In genomic region chr2:52452201-52452600, GRCh38 we compare ENCODE assay signal across 24 cellular contexts.
"Had no signal": no experiment of that assay in that cellular context is flagged by ENCODE, and none has a peak within 500 bp of the region (broad histone marks: within the 10 kb centered on the region; RNA-seq: fewer than 3 reads in every experiment).

No MANE protein-coding gene starts in this region.

- H3K4me3 ChIP-seq: colonic mucosa, esophagus squamous epithelium, gastrocnemius medialis, heart right ventricle, left ventricle myocardium inferior, lower lobe of right lung, mucosa of descending colon had no signal

- H3K27ac ChIP-seq: colonic mucosa, epithelial cell of prostate, esophagus squamous epithelium, gastrocnemius medialis, heart right ventricle, left ventricle myocardium inferior, lower lobe of right lung had no signal

- H3K27me3 ChIP-seq: colonic mucosa, esophagus squamous epithelium, gastrocnemius medialis, heart right ventricle had no signal

- ATAC-seq: effector memory CD8-positive, alpha-beta T cell; esophagus mucosa; gastrocnemius medialis; heart right ventricle; left cardiac atrium; lower lobe of right lung; mucosa of descending colon had no signal

- H3K4me1 ChIP-seq: colonic mucosa, esophagus squamous epithelium, gastrocnemius medialis, heart right ventricle, left ventricle myocardium inferior, lower lobe of right lung had no signal

- FAIRE-seq: endometrium, islet of Langerhans, keratinocyte had no signal

- H3K36me3 ChIP-seq: colonic mucosa, esophagus squamous epithelium, gastrocnemius medialis, heart right ventricle, left ventricle myocardium inferior, lower lobe of right lung had no signal

- DNase-seq: colonic mucosa; cortex of kidney; effector CD8-positive, alpha-beta T cell; effector memory CD8-positive, alpha-beta T cell; endodermal cell; erythroblast; esophagus squamous epithelium; foreskin fibroblast; foreskin melanocyte; gastrocnemius medialis; glutamatergic neuron; head of caudate nucleus; heart right ventricle; hippocampal formation; left cardiac atrium; left ventricle myocardium inferior; lower lobe of right lung; mesenchymal stem cell; mucosa of descending colon had no signal

- H3K9me3 ChIP-seq: colonic mucosa, esophagus squamous epithelium, gastrocnemius medialis, heart right ventricle, left ventricle myocardium inferior, lower lobe of right lung had no signal
